Comparison of ENCODE assay signal across 9 cellular contexts in genomic region chr18:79525556-79526467, GRCh38.
DNase-seq lines count a peak whose midpoint lies in the region; ATAC-seq and TF ChIP-seq lines count a peak whose summit lies in the region.
"Had no signal": no experiment of that assay in that cellular context is flagged by ENCODE, and none has a peak within 500 bp of the region (broad histone marks: within the 10 kb centered on the region; RNA-seq: fewer than 3 reads in every experiment).

No MANE protein-coding gene starts in this region.

- H3K36me3 ChIP-seq in thymus (ENCODE audit: control insufficient read depth, insufficient read depth) = peaks cover 14% of the 10 kb centered on the region

- 89% methylated on average over 39 of the region's 39 CpGs for WGBS in thymus

- TF ChIP-seq CTCF in glutamatergic neuron (IDR thresholded peaks at IDR 0.05; ENCODE audit: partially characterized antibody, unreplicated experiment) = no peak

- DNase-seq in activated CD4-positive, alpha-beta T cell treated with anti-CD3 and anti-CD28 coated beads for 1 hour = peak; percentile 7
- no peak for DNase-seq in activated CD4-positive, alpha-beta T cell treated with anti-CD3 and anti-CD28 coated beads for 4 hours
- peak in 1 of 2 donors; percentile 58 for DNase-seq in activated naive CD4-positive, alpha-beta T cell treated with anti-CD3 and anti-CD28 coated beads, Interleukin-2, amount 50 U/mL, for 72 hours (ENCODE audit: low spot score in 2 of 2)
- no peak for DNase-seq in UCSD-AML1 (lab: John Stamatoyannopoulos, UW; ENCODE audit: unreplicated experiment)
- no peak for DNase-seq in glutamatergic neuron
- no peak for DNase-seq in NCI-H146 (lab: John Stamatoyannopoulos, UW)
- DNase-seq: effector memory CD4-positive, alpha-beta T cell had no signal

- peak overlapping the region; percentile 52 for H3K27ac ChIP-seq in layer of hippocampus (ENCODE audit: low read depth, low read length)
- peak overlapping the region; percentile 27 for H3K27ac ChIP-seq in thymus (ENCODE audit: low read depth)

- ATAC-seq in activated naive CD4-positive, alpha-beta T cell treated with anti-CD3 and anti-CD28 coated beads, Interleukin-2, amount 50 U/mL, for 72 hours = no peak

- no peaks in the 10 kb centered on the region for H3K9me3 ChIP-seq in thymus (ENCODE audit: control insufficient read depth)

- H3K27me3 Mint-ChIP-seq in glutamatergic neuron (ENCODE audit: unreplicated experiment) = peaks cover 2% of the 10 kb centered on the region

- H3K4me3 ChIP-seq in thymus (ENCODE audit: low read length) = no peak overlapping the region

- H3K27me3 ChIP-seq in layer of hippocampus (ENCODE audit: control insufficient read depth, insufficient read depth, low read length) (no peaks in the 10 kb centered on the region), thymus (ENCODE audit: control insufficient read depth, insufficient read depth) (no peaks in the 10 kb centered on the region)

- H3K4me1 Mint-ChIP-seq in glutamatergic neuron (ENCODE audit: low read depth, unreplicated experiment) = no peaks in the 10 kb centered on the region

- peaks cover 26% of the 10 kb centered on the region for H3K4me1 ChIP-seq in thymus (ENCODE audit: control insufficient read depth, insufficient read depth, low read length)

- H3K9me3 Mint-ChIP-seq in activated naive CD4-positive, alpha-beta T cell treated with anti-CD3 and anti-CD28 coated beads, Interleukin-2, amount 50 U/mL, for 72 hours = no peaks in the 10 kb centered on the region
- H3K9me3 Mint-ChIP-seq in glutamatergic neuron (ENCODE audit: unreplicated experiment) = peaks cover 2% of the 10 kb centered on the region

- H3K36me3 Mint-ChIP-seq in activated naive CD4-positive, alpha-beta T cell treated with anti-CD3 and anti-CD28 coated beads, Interleukin-2, amount 50 U/mL, for 72 hours = peaks cover 5 to 28% of the 10 kb centered on the region in 2 donors
- no peaks in the 10 kb centered on the region for H3K36me3 Mint-ChIP-seq in glutamatergic neuron (ENCODE audit: unreplicated experiment)

- H3K27ac Mint-ChIP-seq in activated naive CD4-positive, alpha-beta T cell treated with anti-CD3 and anti-CD28 coated beads, Interleukin-2, amount 50 U/mL, for 72 hours = peak overlapping the region; percentile 69 to 100
- no peak overlapping the region for H3K27ac Mint-ChIP-seq in glutamatergic neuron (ENCODE audit: unreplicated experiment)

- H3K4me3 Mint-ChIP-seq in glutamatergic neuron (ENCODE audit: unreplicated experiment) = no peak overlapping the region
